ENCODE assay signal across 11 cellular contexts in genomic region chr1:174883361-174883760, GRCh38.
DNase-seq lines count a peak whose midpoint lies in the region; ATAC-seq and TF ChIP-seq lines count a peak whose summit lies in the region.
"Had no signal": no experiment of that assay in that cellular context is flagged by ENCODE, and none has a peak within 500 bp of the region (broad histone marks: within the 10 kb centered on the region; RNA-seq: fewer than 3 reads in every experiment).

No MANE protein-coding gene starts in this region.

- TF ChIP-seq CTCF in WTC11 (IDR thresholded peaks at IDR 0.05), result no peak
- no peak for TF ChIP-seq CTCF in ascending aorta (IDR thresholded peaks at IDR 0.05)
- TF ChIP-seq CTCF in esophagus muscularis mucosa (IDR thresholded peaks at IDR 0.05), result no peak

- peak; percentile 94 for ATAC-seq in WTC11
- ATAC-seq in left lobe of liver, result peak; percentile 53
- ATAC-seq in GM18867 (IDR thresholded peaks at IDR 0.05; ENCODE audit: unreplicated experiment), result no peak

- no peaks in the 10 kb centered on the region for H3K9me3 Mint-ChIP-seq in WTC11
- no peaks in the 10 kb centered on the region for H3K9me3 Mint-ChIP-seq in activated T-cell treated with anti-CD3 and anti-CD28 coated beads, Interleukin-2, amount 50 U/mL, for 24 hours
- H3K9me3 Mint-ChIP-seq: activated naive CD4-positive, alpha-beta T cell treated with anti-CD3 and anti-CD28 coated beads, Interleukin-2, amount 10 ng/mL, durations not matched to agents 7 days and 5 days had no signal

- no peaks in the 10 kb centered on the region for H3K9me3 ChIP-seq in ascending aorta
- no peaks in the 10 kb centered on the region for H3K9me3 ChIP-seq in esophagus muscularis mucosa
- H3K9me3 ChIP-seq: thoracic aorta had no signal

- H3K27ac ChIP-seq in ascending aorta, result no peak overlapping the region
- H3K27ac ChIP-seq in esophagus muscularis mucosa (replicated peaks in 1 of 4), result no peak overlapping the region
- H3K27ac ChIP-seq: thoracic aorta had no signal

- TF ChIP-seq POLR2A in esophagus muscularis mucosa (IDR thresholded peaks at IDR 0.05; ENCODE audit: low read depth), result no peak

- H3K4me1 ChIP-seq in ascending aorta (no peaks in the 10 kb centered on the region), esophagus muscularis mucosa (peaks cover 0 to 10% (median 0%) of the 10 kb centered on the region in 4 donors)

- intact Hi-C loops in ascending aorta (cut with DNase I) (no loop called here), esophagus muscularis mucosa (cut with DNase I) (loop anchor here (10.0 kb wide), 1 partner anchor 101 kb away; no protein-coding TSS in a partner anchor)

- H3K27ac Mint-ChIP-seq in WTC11, result peak overlapping the region; percentile 93
- no peak overlapping the region for H3K27ac Mint-ChIP-seq in activated T-cell treated with anti-CD3 and anti-CD28 coated beads, Interleukin-2, amount 50 U/mL, for 24 hours
- H3K27ac Mint-ChIP-seq: activated naive CD4-positive, alpha-beta T cell treated with anti-CD3 and anti-CD28 coated beads, Interleukin-2, amount 10 ng/mL, durations not matched to agents 7 days and 5 days had no signal

- H3K4me3 Mint-ChIP-seq in WTC11, result no peak overlapping the region
- H3K4me3 Mint-ChIP-seq in activated T-cell treated with anti-CD3 and anti-CD28 coated beads, Interleukin-2, amount 50 U/mL, for 24 hours, result no peak overlapping the region
- H3K4me3 Mint-ChIP-seq: activated naive CD4-positive, alpha-beta T cell treated with anti-CD3 and anti-CD28 coated beads, Interleukin-2, amount 10 ng/mL, durations not matched to agents 7 days and 5 days had no signal

- peaks cover 73% of the 10 kb centered on the region for H3K36me3 Mint-ChIP-seq in WTC11
- H3K36me3 Mint-ChIP-seq in activated T-cell treated with anti-CD3 and anti-CD28 coated beads, Interleukin-2, amount 50 U/mL, for 24 hours (ENCODE audit: low read depth), result no peaks in the 10 kb centered on the region

- CTCF ChIA-PET in WTC11 (lab: Charles Lee), result interaction anchor here (0.9 to 1.4 kb wide), 7 partner anchors 9 to 116 kb away, joined by 3 to 7 read pairs (median 4); partner anchors contain the start of gene CACYBP

- POLR2A ChIA-PET in WTC11 (lab: Charles Lee), result no interaction called here

- H3K4me3 ChIP-seq in ascending aorta, result no peak overlapping the region
- no peak overlapping the region for H3K4me3 ChIP-seq in esophagus muscularis mucosa
- H3K4me3 ChIP-seq: thoracic aorta had no signal

- no peaks in the 10 kb centered on the region for H3K27me3 ChIP-seq in ascending aorta
- no peaks in the 10 kb centered on the region for H3K27me3 ChIP-seq in esophagus muscularis mucosa

- H3K36me3 ChIP-seq in ascending aorta (no peaks in the 10 kb centered on the region), esophagus muscularis mucosa (no peaks in the 10 kb centered on the region)
- H3K36me3 ChIP-seq: thoracic aorta had no signal

- peaks cover 26% of the 10 kb centered on the region for H3K4me1 Mint-ChIP-seq in WTC11
- peaks cover 1% of the 10 kb centered on the region for H3K4me1 Mint-ChIP-seq in activated T-cell treated with anti-CD3 and anti-CD28 coated beads, Interleukin-2, amount 50 U/mL, for 24 hours (ENCODE audit: low read depth)
- H3K4me1 Mint-ChIP-seq: activated naive CD4-positive, alpha-beta T cell treated with anti-CD3 and anti-CD28 coated beads, Interleukin-2, amount 10 ng/mL, durations not matched to agents 7 days and 5 days had no signal

- no peak for TF ChIP-seq EP300 in esophagus muscularis mucosa (IDR thresholded peaks at IDR 0.05)

- 95% methylated on average over 1 of the region's 1 CpG for WGBS in esophagus muscularis mucosa

- H3K27me3 Mint-ChIP-seq in WTC11 (ENCODE audit: low read depth), result no peaks in the 10 kb centered on the region
- H3K27me3 Mint-ChIP-seq in activated T-cell treated with anti-CD3 and anti-CD28 coated beads, Interleukin-2, amount 50 U/mL, for 24 hours, result no peaks in the 10 kb centered on the region
- H3K27me3 Mint-ChIP-seq: activated naive CD4-positive, alpha-beta T cell treated with anti-CD3 and anti-CD28 coated beads, Interleukin-2, amount 10 ng/mL, durations not matched to agents 7 days and 5 days had no signal

- DNase-seq in COLO829 (ENCODE audit: low spot score) (peak; percentile 31), HT-29 (ENCODE audit: low spot score) (peak; percentile 50), WTC11 (ENCODE audit: low spot score) (no peak), left lobe of liver (ENCODE audit: low spot score) (no peak), ascending aorta (ENCODE audit: low spot score in 2 of 2) (no peak), esophagus muscularis mucosa (ENCODE audit: extremely low spot score) (no peak)
- no peak for DNase-seq in activated T-cell treated with anti-CD3 and anti-CD28 coated beads, Interleukin-2, amount 50 U/mL, for 24 hours
- DNase-seq: activated naive CD4-positive, alpha-beta T cell treated with anti-CD3 and anti-CD28 coated beads, Interleukin-2, amount 10 ng/mL, durations not matched to agents 7 days and 5 days; small intestine had no signal

TF ChIP-seq in WTC11, 78 proteins besides CTCF, POLR2A, EP300 and RAD21:
- no peak for TF ChIP-seq E2F4 (CRISPR knock-in tag; IDR thresholded peaks at IDR 0.05; ENCODE audit: borderline replicate concordance, low read depth)
- no peak for TF ChIP-seq TEAD4 (CRISPR knock-in tag; IDR thresholded peaks at IDR 0.05)
- no peak for TF ChIP-seq ZNF232 (CRISPR knock-in tag; IDR thresholded peaks at IDR 0.05)
- TF ChIP-seq NFE2L1 (CRISPR knock-in tag; IDR thresholded peaks at IDR 0.05), result no peak
- TF ChIP-seq ATF2 (CRISPR knock-in tag; IDR thresholded peaks at IDR 0.05; ENCODE audit: borderline replicate concordance, low read depth), result no peak
- TF ChIP-seq OVOL2 (CRISPR knock-in tag; IDR thresholded peaks at IDR 0.05; ENCODE audit: borderline replicate concordance), result no peak
- TF ChIP-seq IRF2 (CRISPR knock-in tag; IDR thresholded peaks at IDR 0.05; ENCODE audit: borderline replicate concordance, low read depth), result no peak
- no peak for TF ChIP-seq NFYB (CRISPR knock-in tag; conservative IDR thresholded peaks at IDR 0.05; ENCODE audit: low read depth)
- no peak for TF ChIP-seq HMGA2 (CRISPR knock-in tag; IDR thresholded peaks at IDR 0.05)

Comparison
In these comparisons a context has a peak if more than half of its experiments do, and no peak if none do; other contexts are left out.
1. DNase-seq: peak in COLO829 (single experiment) and HT-29 (single experiment); none in WTC11 (single experiment), left lobe of liver (single experiment), ascending aorta (0 of 2), activated T-cell treated with anti-CD3 and anti-CD28 coated beads, Interleukin-2, amount 50 U/mL, for 24 hours (single experiment) and esophagus muscularis mucosa (single experiment).